16 cellular contexts compared by ENCODE assay signal in genomic region chr4:65391814-65392213, GRCh38.
DNase-seq lines count a peak whose midpoint lies in the region; ATAC-seq and TF ChIP-seq lines count a peak whose summit lies in the region.
"Had no signal": no experiment of that assay in that cellular context is flagged by ENCODE, and none has a peak within 500 bp of the region (broad histone marks: within the 10 kb centered on the region; RNA-seq: fewer than 3 reads in every experiment).

No MANE protein-coding gene starts in this region.

- H3K27ac ChIP-seq in right lobe of liver = no peak overlapping the region
- H3K27ac ChIP-seq: BLaER1 had no signal

- no peak for TF ChIP-seq CTCF in right lobe of liver (IDR thresholded peaks at IDR 0.05)

- DNase-seq in NCI-H1105 treated with DMSO at 0.1 percent for 48 hours (lab: John Stamatoyannopoulos, UW) (peak; percentile 16), NCI-H1105 (lab: John Stamatoyannopoulos, UW) (no peak), NCI-H1417 (lab: John Stamatoyannopoulos, UW) (peak in 2 of 3 experiments; percentile 7 to 59), fibroblast of gingiva (ENCODE audit: low read depth) (peak; percentile 24), right lobe of liver (no peak), COLO829 (ENCODE audit: low spot score) (no peak)
- DNase-seq in activated CD4-positive, CD25-positive, alpha-beta regulatory T cell (lab: John Stamatoyannopoulos, UW) = no peak
- DNase-seq: 8988T; AML-193; Calu3; CD8-positive, alpha-beta memory T cell; DMS 273 treated with DMSO at 0.1 percent for 48 hours; H7 had no signal

- H3K36me3 ChIP-seq in right lobe of liver = no peaks in the 10 kb centered on the region
- H3K36me3 ChIP-seq: BLaER1 had no signal

- no peak for TF ChIP-seq POLR2A in right lobe of liver (IDR thresholded peaks at IDR 0.05)

- H3K4me3 ChIP-seq in right lobe of liver = no peak overlapping the region
- H3K4me3 ChIP-seq: BLaER1, GM12878, GM23338 had no signal

- peak; percentile 82 to 95 (median 88) for ATAC-seq in right lobe of liver
- ATAC-seq: GM12878, GM23338 had no signal

- H3K9me3 ChIP-seq in right lobe of liver = no peaks in the 10 kb centered on the region

- peaks cover 0 to 8% (median 0%) of the 10 kb centered on the region in 4 donors for H3K4me1 ChIP-seq in right lobe of liver
- H3K4me1 ChIP-seq: BLaER1 had no signal

- H3K27me3 ChIP-seq in right lobe of liver = no peaks in the 10 kb centered on the region
- H3K27me3 ChIP-seq: BLaER1 had no signal

- intact Hi-C loops in right lobe of liver (cut with DNase I) = no loop called here

- WGBS in right lobe of liver (ENCODE audit: insufficient coverage, low coverage, low lambda C conversion rate, missing lambda C conversion rate) = 13% methylated on average over 2 of the region's 2 CpGs

Comparison
In these comparisons a context has a peak if more than half of its experiments do, and no peak if none do; other contexts are left out.
1. DNase-seq: peak in NCI-H1105 treated with DMSO at 0.1 percent for 48 hours (single experiment), NCI-H1417 (2 of 3) and fibroblast of gingiva (single experiment); none in NCI-H1105 (single experiment), right lobe of liver (0 of 3), activated CD4-positive, CD25-positive, alpha-beta regulatory T cell (0 of 4) and COLO829 (single experiment).